Comparison of ENCODE assay signal across 18 cellular contexts in the genomic region with DNA sequence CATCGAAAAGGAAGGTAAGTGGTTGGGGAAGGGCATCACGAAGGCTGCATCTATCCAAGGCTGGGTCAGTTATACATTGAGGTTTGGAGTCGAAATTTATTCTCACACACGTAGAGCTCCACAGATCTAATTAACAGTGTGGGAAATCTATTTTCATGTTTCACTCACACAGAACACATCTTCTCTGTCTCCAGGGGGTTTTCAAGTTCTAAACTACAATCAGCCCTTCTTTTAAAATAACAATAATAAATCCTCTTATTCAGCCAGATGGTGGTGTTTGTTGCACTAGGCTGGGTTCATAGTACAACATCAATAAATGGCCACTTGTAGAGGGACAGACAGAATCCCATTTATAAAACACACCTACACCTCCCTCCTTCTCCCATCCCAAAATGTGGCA.
DNase-seq lines count a peak whose midpoint lies in the region; ATAC-seq, FAIRE-seq and TF ChIP-seq lines count a peak whose summit lies in the region.
"Had no signal": no experiment of that assay in that cellular context is flagged by ENCODE, and none has a peak within 500 bp of the region (broad histone marks: within the 10 kb centered on the region; RNA-seq: fewer than 3 reads in every experiment).

No MANE protein-coding gene starts in this region.

- H3K9me3 ChIP-seq in SJSA1 (replicated peaks) (no peaks in the 10 kb centered on the region), endothelial cell of umbilical vein (replicated peaks; ENCODE audit: control insufficient read depth, insufficient read depth, low read length) (no peaks in the 10 kb centered on the region), thoracic aorta (no peaks in the 10 kb centered on the region)
- H3K9me3 ChIP-seq: pancreas had no signal

- H3K36me3 Mint-ChIP-seq in nephron (ENCODE audit: low read depth): no peaks in the 10 kb centered on the region
- no peaks in the 10 kb centered on the region for H3K36me3 Mint-ChIP-seq in CD14-positive monocyte
- H3K36me3 Mint-ChIP-seq: T-cell had no signal

- H3K27ac Mint-ChIP-seq in nephron: peak overlapping the region in 2 of 3 experiments; percentile 10 to 36
- H3K27ac Mint-ChIP-seq in CD14-positive monocyte: no peak overlapping the region
- H3K27ac Mint-ChIP-seq: activated T-helper 2 cell treated with anti-CD3 and anti-CD28 coated beads, Interferon-gamma antibody, Interleukin-2, Interleukin-4, amounts not matched to agents 10 μg/mL and 5 μg/mL and 100 μg/mL, durations not matched to agents 14 hours and 24 hours and 36 hours; T-cell had no signal

- CTCF ChIA-PET in endothelial cell of umbilical vein (lab: Charles Lee): interaction anchor here (2.6 kb wide), 1 partner anchor 12 kb away, joined by 15 read pairs; no protein-coding TSS in a partner anchor

- H3K9me1 ChIP-seq in endothelial cell of umbilical vein (replicated peaks; ENCODE audit: control insufficient read depth, extremely low read depth, insufficient read depth, low read length): no peaks in the 10 kb centered on the region

- H3K9me3 Mint-ChIP-seq in nephron: no peaks in the 10 kb centered on the region
- H3K9me3 Mint-ChIP-seq in CD14-positive monocyte: no peaks in the 10 kb centered on the region
- H3K9me3 Mint-ChIP-seq: activated T-helper 2 cell treated with anti-CD3 and anti-CD28 coated beads, Interferon-gamma antibody, Interleukin-2, Interleukin-4, amounts not matched to agents 10 μg/mL and 5 μg/mL and 100 μg/mL, durations not matched to agents 14 hours and 24 hours and 36 hours; T-cell had no signal

- TSS peak; percentile 83 for BruUV-seq in endothelial cell of umbilical vein (replicated peaks; lab: Mats Ljungman, UMichigan)

- peak overlapping the region; percentile 64 for H3K4me2 ChIP-seq in endothelial cell of umbilical vein (ENCODE audit: insufficient read depth, low read length)

- H2AFZ ChIP-seq in endothelial cell of umbilical vein (ENCODE audit: low read depth, low read length): no peak overlapping the region

- H3K4me3 ChIP-seq in SJSA1: no peak overlapping the region
- no peak overlapping the region for H3K4me3 ChIP-seq in endothelial cell of umbilical vein (replicated peaks in 1 of 3; ENCODE audit: insufficient read depth in 1 of 3, low read depth in 1 of 3, low read length in 3 of 3)
- no peak overlapping the region for H3K4me3 ChIP-seq in thoracic aorta
- H3K4me3 ChIP-seq: pancreas had no signal

- TF ChIP-seq CTCF in endothelial cell of umbilical vein (IDR thresholded peaks at IDR 0.05; ENCODE audit: extremely low read depth in 1 of 2, insufficient read depth in 1 of 2, low read depth in 1 of 2, low read length in 2 of 2): no peak
- TF ChIP-seq CTCF in nephron (IDR thresholded peaks at IDR 0.05; ENCODE audit: unreplicated experiment in 3 of 3): no peak
- no peak for TF ChIP-seq CTCF in thoracic aorta (IDR thresholded peaks at IDR 0.05)
- TF ChIP-seq CTCF in omental fat pad (IDR thresholded peaks at IDR 0.05): no peak
- TF ChIP-seq CTCF in CD14-positive monocyte (IDR thresholded peaks at IDR 0.05): no peak

- dilution Hi-C loops in endothelial cell of umbilical vein (cut with MboI; ENCODE audit: extremely low pct_ligation_motif_present, low sequenced_read_pairs): no loop called here

- H4K20me1 ChIP-seq in endothelial cell of umbilical vein (replicated peaks; ENCODE audit: control insufficient read depth, extremely low read depth, insufficient read depth, low read length): no peaks in the 10 kb centered on the region

- intact Hi-C loops in endothelial cell of umbilical vein (cut with micrococcal nuclease): loop anchor here (1.0 kb wide), 1 partner anchor 12 kb away; no protein-coding TSS in a partner anchor
- intact Hi-C loops in CD14-positive monocyte (cut with micrococcal nuclease): loop anchor here in 1 of 2 donors (10.0 kb wide), 1 partner anchor 54 kb away; no protein-coding TSS in a partner anchor

- no peaks in the 10 kb centered on the region for H3K27me3 Mint-ChIP-seq in nephron (ENCODE audit: low read depth)
- H3K27me3 Mint-ChIP-seq in CD14-positive monocyte (ENCODE audit: low read depth in 3 of 3): no peaks in the 10 kb centered on the region

- no peak for ATAC-seq in thoracic aorta (ENCODE audit: insufficient number of reproducible peaks, low FRiP score, low read depth)
- no peak for ATAC-seq in omental fat pad (ENCODE audit: low FRiP score)
- ATAC-seq: PC-3, T-cell had no signal

- H3K4me1 ChIP-seq in SJSA1 (replicated peaks) (peaks cover 51% of the 10 kb centered on the region), endothelial cell of umbilical vein (ENCODE audit: control insufficient read depth, extremely low read depth, insufficient read depth, low read length) (peaks cover 34% of the 10 kb centered on the region), thoracic aorta (ENCODE audit: control insufficient read depth in 1 of 2, low read depth in 2 of 2) (peaks cover 56 to 72% of the 10 kb centered on the region in 2 donors)

- H3K4me3 Mint-ChIP-seq in nephron: no peak overlapping the region
- H3K4me3 Mint-ChIP-seq in CD14-positive monocyte: no peak overlapping the region
- H3K4me3 Mint-ChIP-seq: T-cell had no signal

- H3K9ac ChIP-seq in endothelial cell of umbilical vein (replicated peaks; ENCODE audit: extremely low read depth, insufficient read depth, low read length): peak overlapping the region; percentile 51

- no peak for TF ChIP-seq POLR2A in endothelial cell of umbilical vein (IDR thresholded peaks at IDR 0.05; ENCODE audit: low read depth, low read length)

- H3K36me3 ChIP-seq in SJSA1: no peaks in the 10 kb centered on the region
- H3K36me3 ChIP-seq in endothelial cell of umbilical vein (ENCODE audit: control insufficient read depth in 2 of 2, extremely low read depth in 1 of 2, insufficient read depth in 2 of 2, low read length in 2 of 2): no peaks in the 10 kb centered on the region
- no peaks in the 10 kb centered on the region for H3K36me3 ChIP-seq in thoracic aorta
- H3K36me3 ChIP-seq: pancreas, WERI-Rb-1 had no signal

- H3K79me2 ChIP-seq in endothelial cell of umbilical vein (ENCODE audit: control insufficient read depth, insufficient read depth, low read length): no peaks in the 10 kb centered on the region

- no peak for FAIRE-seq in endothelial cell of umbilical vein (lab: Jason Lieb, UNC)

- peaks cover 23% of the 10 kb centered on the region for H3K4me1 Mint-ChIP-seq in nephron
- no peaks in the 10 kb centered on the region for H3K4me1 Mint-ChIP-seq in CD14-positive monocyte
- H3K4me1 Mint-ChIP-seq: T-cell had no signal

- DNase-seq in SJSA1 (ENCODE audit: low read depth in 1 of 2, low spot score in 2 of 2) (no peak), endothelial cell of umbilical vein (ENCODE audit: low read depth, low spot score) (peak; percentile 14), thoracic aorta (ENCODE audit: low spot score) (no peak), omental fat pad (ENCODE audit: low spot score) (no peak), CD14-positive monocyte (ENCODE audit: low spot score) (no peak), NCI-H510A (lab: John Stamatoyannopoulos, UW) (no peak)
- DNase-seq in activated CD8-positive, alpha-beta memory T cell treated with anti-CD3 and anti-CD28 coated beads for 24 hours: no peak
- DNase-seq: anterior cingulate cortex, DMS153, midbrain, NCI-H187, NCI-H524, pancreas, PC-3, T-cell, WERI-Rb-1 had no signal

- H3K27ac ChIP-seq in SJSA1 (peak overlapping the region; percentile 70), endothelial cell of umbilical vein (ENCODE audit: insufficient read depth, low read depth, low read length) (peak overlapping the region; percentile 73), thoracic aorta (peak overlapping the region; percentile 90 to 92)
- H3K27ac ChIP-seq: pancreas, WERI-Rb-1 had no signal

- POLR2A ChIA-PET in endothelial cell of umbilical vein (lab: Charles Lee): no interaction called here

- H3K27me3 ChIP-seq in SJSA1 (replicated peaks) (no peaks in the 10 kb centered on the region; the same call in 1 of the 2 replicates), endothelial cell of umbilical vein (ENCODE audit: control insufficient read depth in 2 of 2, insufficient read depth in 2 of 2, low read length in 2 of 2) (no peaks in the 10 kb centered on the region), thoracic aorta (replicated peaks; ENCODE audit: insufficient read depth) (no peaks in the 10 kb centered on the region)
- H3K27me3 ChIP-seq: pancreas had no signal

TF ChIP-seq in endothelial cell of umbilical vein, 7 proteins besides CTCF, POLR2A, EP300 and RAD21:
- TF ChIP-seq POLR2AphosphoS5 (IDR thresholded peaks at IDR 0.05; ENCODE audit: insufficient read depth, low read depth, low read length) (no peak), GATA2 (IDR thresholded peaks at IDR 0.05; ENCODE audit: insufficient read depth, insufficient read length, low read depth, low read length) (no peak)

Comparison
In these comparisons a context has a peak if more than half of its experiments do, and no peak if none do; other contexts are left out.
1. H3K27ac Mint-ChIP-seq: peak in nephron (2 of 3); none in CD14-positive monocyte (0 of 7).
2. Peak in every context shown above with its lines, with median percentiles within 50 percentile points of each other: H3K27ac ChIP-seq.